Comparison of ENCODE assay signal across 24 cellular contexts in the genomic region with DNA sequence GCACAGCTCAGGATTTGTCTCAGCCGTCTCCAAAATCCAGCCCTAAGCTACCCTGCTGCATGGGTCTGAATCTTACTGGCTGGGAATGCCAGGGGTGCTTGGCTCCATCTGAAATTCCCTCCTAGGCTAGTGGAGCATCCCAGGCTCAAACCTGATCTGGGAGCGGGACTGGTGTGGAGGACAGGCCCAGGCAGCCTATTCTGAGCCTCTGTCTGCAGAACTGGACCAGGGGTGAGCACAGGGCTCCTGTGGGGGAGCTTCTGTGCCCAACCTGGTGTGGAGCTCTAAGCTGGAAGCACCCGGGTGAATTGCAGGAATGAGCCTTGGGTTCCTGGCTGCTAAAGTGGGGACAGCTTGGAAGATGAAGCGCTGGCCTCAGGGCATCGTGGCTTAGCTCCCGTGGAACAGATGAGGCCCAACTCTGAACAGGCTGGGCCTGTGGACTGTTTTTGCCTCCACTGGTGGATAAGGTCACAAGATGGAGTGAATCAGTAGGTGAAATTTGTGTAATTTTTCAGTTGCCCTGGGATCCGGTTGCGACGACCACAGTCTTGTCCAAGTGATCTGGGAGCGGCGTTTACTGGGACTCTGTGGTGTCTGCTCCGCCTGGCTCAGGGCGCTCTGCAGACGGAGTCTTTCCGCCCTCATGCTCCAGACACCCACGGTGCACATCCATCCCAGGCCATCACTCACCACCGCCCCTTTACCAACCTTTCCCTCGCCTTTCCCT.
DNase-seq lines count a peak whose midpoint lies in the region; ATAC-seq and TF ChIP-seq lines count a peak whose summit lies in the region.
"Had no signal": no experiment of that assay in that cellular context is flagged by ENCODE, and none has a peak within 500 bp of the region (broad histone marks: within the 10 kb centered on the region; RNA-seq: fewer than 3 reads in every experiment).

No MANE protein-coding gene starts in this region.

- H3K9ac ChIP-seq in endodermal cell (ENCODE audit: extremely low read depth, low read length, poor library complexity, severe bottlenecking): no peak overlapping the region
- H3K9ac ChIP-seq: GM23248 had no signal

- H3K36me3 ChIP-seq in endodermal cell (ENCODE audit: control insufficient read depth, insufficient read depth, low read length): no peaks in the 10 kb centered on the region
- no peaks in the 10 kb centered on the region for H3K36me3 ChIP-seq in sigmoid colon
- no peaks in the 10 kb centered on the region for H3K36me3 ChIP-seq in aorta (ENCODE audit: control insufficient read depth in 1 of 2, insufficient read depth in 2 of 2, low read length in 1 of 2)

- TF ChIP-seq EP300 in sigmoid colon (IDR thresholded peaks at IDR 0.05): no peak

- no peaks in the 10 kb centered on the region for H3K27me3 Mint-ChIP-seq in activated T-cell treated with anti-CD3 and anti-CD28 coated beads, Interleukin-2, amount 50 U/mL, for 24 hours
- H3K27me3 Mint-ChIP-seq in endodermal cell (ENCODE audit: insufficient read depth): peaks cover 4% of the 10 kb centered on the region

- no peaks in the 10 kb centered on the region for H3K36me3 Mint-ChIP-seq in activated T-cell treated with anti-CD3 and anti-CD28 coated beads, Interleukin-2, amount 50 U/mL, for 24 hours (ENCODE audit: low read depth)
- H3K36me3 Mint-ChIP-seq in endodermal cell (ENCODE audit: low read depth): no peaks in the 10 kb centered on the region
- H3K36me3 Mint-ChIP-seq: CD8-positive, alpha-beta memory T cell had no signal

- DNase-seq in activated T-cell treated with anti-CD3 and anti-CD28 coated beads, Interleukin-2, amount 50 U/mL, for 24 hours: peak; percentile 3
- no peak for DNase-seq in activated T-cell treated with anti-CD3 and anti-CD28 coated beads, Interleukin-2, amount 50 U/mL, for 1 hour
- DNase-seq in endodermal cell: peak; percentile 20
- DNase-seq in sigmoid colon: peak; percentile 46
- DNase-seq in aorta: peak in 1 of 2 donors; percentile 54
- DNase-seq in COLO668 (lab: John Stamatoyannopoulos, UW; ENCODE audit: unreplicated experiment): no peak
- no peak for DNase-seq in DMS153 (lab: John Stamatoyannopoulos, UW)
- DNase-seq: CD8-positive, alpha-beta memory T cell; DMS53; GDM1; GM23248; HCEC 1CT; KBM-7; NCI-H1092; NCI-H1436; NCI-H1930; NCI-H2227 treated with DMSO at 0.1 percent for 48 hours; NCI-H510A treated with DMSO at 0.1 percent for 48 hours; NCI-H748 treated with DMSO at 0.1 percent for 48 hours; NK-92 treated with Interleukin-12 subunit alpha and Interleukin-12 subunit beta, amount 100 ng/mL, for 24 hours had no signal

- H3K27ac ChIP-seq in endodermal cell (ENCODE audit: low read depth, low read length) (no peak overlapping the region), sigmoid colon (no peak overlapping the region), aorta (ENCODE audit: low read depth in 1 of 2, low read length in 2 of 2) (no peak overlapping the region)
- H3K27ac ChIP-seq: C4-2B, GM23248 had no signal

- H3K4me3 ChIP-seq in endodermal cell (ENCODE audit: low read length) (no peak overlapping the region), sigmoid colon (no peak overlapping the region), aorta (ENCODE audit: low read length in 2 of 2) (no peak overlapping the region)
- H3K4me3 ChIP-seq: GM23248 had no signal

- 87 to 91% methylated on average over 10 to 18 of the region's 18 CpGs for WGBS in endodermal cell (ENCODE audit: insufficient coverage in 1 of 2, insufficient read length in 1 of 2), 2 experiments
- WGBS in sigmoid colon, 2 donors: 83 to 89% methylated on average over 18 of the region's 18 CpGs
- 72 to 78% methylated on average over 18 of the region's 18 CpGs for WGBS in aorta, 2 donors

- H3K27ac Mint-ChIP-seq in activated T-cell treated with anti-CD3 and anti-CD28 coated beads, Interleukin-2, amount 50 U/mL, for 24 hours: no peak overlapping the region
- no peak overlapping the region for H3K27ac Mint-ChIP-seq in endodermal cell
- H3K27ac Mint-ChIP-seq: CD8-positive, alpha-beta memory T cell had no signal

- no peaks in the 10 kb centered on the region for H3K4me1 Mint-ChIP-seq in activated T-cell treated with anti-CD3 and anti-CD28 coated beads, Interleukin-2, amount 50 U/mL, for 24 hours (ENCODE audit: low read depth)
- H3K4me1 Mint-ChIP-seq in endodermal cell: no peaks in the 10 kb centered on the region
- H3K4me1 Mint-ChIP-seq: CD8-positive, alpha-beta memory T cell had no signal

- H3K4me1 ChIP-seq in endodermal cell (ENCODE audit: control insufficient read depth, insufficient read depth, low read length) (no peaks in the 10 kb centered on the region), sigmoid colon (no peaks in the 10 kb centered on the region), aorta (ENCODE audit: control insufficient read depth in 1 of 2, insufficient read depth in 2 of 2, low read length in 2 of 2) (no peaks in the 10 kb centered on the region)

- H3K4me3 Mint-ChIP-seq in activated T-cell treated with anti-CD3 and anti-CD28 coated beads, Interleukin-2, amount 50 U/mL, for 24 hours: no peak overlapping the region
- no peak overlapping the region for H3K4me3 Mint-ChIP-seq in endodermal cell
- H3K4me3 Mint-ChIP-seq: CD8-positive, alpha-beta memory T cell had no signal

- intact Hi-C loops in sigmoid colon (cut with DNase I): no loop called here
- intact Hi-C loops in aorta (cut with DNase I): no loop called here

- TF ChIP-seq POLR2A in sigmoid colon (IDR thresholded peaks at IDR 0.05): no peak

- peak; percentile 17 for ATAC-seq in aorta (ENCODE audit: low FRiP score)
- ATAC-seq in GM19463 (IDR thresholded peaks at IDR 0.05; ENCODE audit: unreplicated experiment): no peak
- ATAC-seq: Panc1, SK-N-SH treated with all-trans-retinoic acid at 6 μM for 48 hours had no signal

- TF ChIP-seq CTCF in endodermal cell (conservative IDR thresholded peaks at IDR 0.05) (no peak), sigmoid colon (IDR thresholded peaks at IDR 0.05) (no peak)

- H3K9me3 Mint-ChIP-seq in activated T-cell treated with anti-CD3 and anti-CD28 coated beads, Interleukin-2, amount 50 U/mL, for 24 hours: no peaks in the 10 kb centered on the region
- H3K9me3 Mint-ChIP-seq in endodermal cell: peaks cover 6% of the 10 kb centered on the region
- H3K9me3 Mint-ChIP-seq: CD8-positive, alpha-beta memory T cell had no signal

- no peaks in the 10 kb centered on the region for H3K9me3 ChIP-seq in endodermal cell (ENCODE audit: control insufficient read depth, low read length)
- H3K9me3 ChIP-seq in sigmoid colon: no peaks in the 10 kb centered on the region
- H3K9me3 ChIP-seq in aorta (ENCODE audit: control insufficient read depth, low read length): no peaks in the 10 kb centered on the region

- H3K27me3 ChIP-seq in endodermal cell (ENCODE audit: control insufficient read depth, insufficient read depth, low read length, poor library complexity, severe bottlenecking) (no peaks in the 10 kb centered on the region), sigmoid colon (peaks cover 0 to under 1% (median 0%) of the 10 kb centered on the region in 3 donors), aorta (ENCODE audit: control insufficient read depth in 1 of 2, insufficient read depth in 2 of 2, low read length in 1 of 2) (no peaks in the 10 kb centered on the region)

Comparison
In these comparisons a context has a peak if more than half of its experiments do, and no peak if none do; other contexts are left out.
1. DNase-seq: peak in activated T-cell treated with anti-CD3 and anti-CD28 coated beads, Interleukin-2, amount 50 U/mL, for 24 hours (single experiment), endodermal cell (single experiment) and sigmoid colon (single experiment); none in activated T-cell treated with anti-CD3 and anti-CD28 coated beads, Interleukin-2, amount 50 U/mL, for 1 hour (single experiment), COLO668 (single experiment) and DMS153 (single experiment).